In genomic region chr10:69885379-69886156, GRCh38 we compare ENCODE assay signal across 12 cellular contexts.
A peak's percentile ranks its signal among the peaks of the same experiment; 100 is the strongest.
DNase-seq lines count a peak whose midpoint lies in the region; ATAC-seq and TF ChIP-seq lines count a peak whose summit lies in the region.
"Had no signal": no experiment of that assay in that cellular context is flagged by ENCODE, and none has a peak within 500 bp of the region (broad histone marks: within the 10 kb centered on the region; RNA-seq: fewer than 3 reads in every experiment).

No MANE protein-coding gene starts in this region.

- CTCF ChIA-PET in HEK293T (lab: Yijun Ruan, JAX): no interaction called here

- DNase-seq in AG09309 (ENCODE audit: low read depth): no peak
- DNase-seq in HEK293T (ENCODE audit: extremely low spot score): peak; percentile 59
- DNase-seq in cardiac fibroblast (ENCODE audit: low read depth in 2 of 2): no peak
- peak in 1 of 3 donors; percentile 25 for DNase-seq in mucosa of descending colon
- no peak for DNase-seq in ureter (ENCODE audit: low spot score)
- DNase-seq in stimulated activated naive CD4-positive, alpha-beta T cell treated with Interleukin-2 at 50 U/mL for 16 hours (lab: John Stamatoyannopoulos, UW): no peak
- no peak for DNase-seq in NCI-H128 (lab: John Stamatoyannopoulos, UW; ENCODE audit: unreplicated experiment)
- DNase-seq: activated effector memory CD4-positive, alpha-beta T cell treated with anti-CD3 and anti-CD28 coated beads, Interleukin-2, amount 50 U/mL, for 16 hours; EL; NCI-H2081 had no signal

- H3K4me3 ChIP-seq in AG09309 (ENCODE audit: control insufficient read depth, low read depth, low read length): no peak overlapping the region
- no peak overlapping the region for H3K4me3 ChIP-seq in cardiac fibroblast (replicated peaks in 1 of 2; ENCODE audit: low read depth in 2 of 2, low read length in 2 of 2)
- H3K4me3 ChIP-seq in mucosa of descending colon: no peak overlapping the region
- H3K4me3 ChIP-seq: prostate gland had no signal

- H3K36me3 ChIP-seq in mucosa of descending colon (ENCODE audit: low read depth): no peaks in the 10 kb centered on the region
- H3K36me3 ChIP-seq: prostate gland had no signal

- POLR2A ChIA-PET in HEK293T (lab: Yijun Ruan, JAX): interaction anchor here (1.2 kb wide), 1 partner anchor 11 kb away, joined by 3 read pairs; no protein-coding TSS in a partner anchor

- intact Hi-C loops in mucosa of descending colon (cut with DNase I, micrococcal nuclease): no loop called here

- TF ChIP-seq CTCF in AG09309 (IDR thresholded peaks at IDR 0.05; ENCODE audit: control insufficient read depth, insufficient read depth, low read depth, low read length, missing control alignments): peak; percentile 35
- TF ChIP-seq CTCF in cardiac fibroblast (IDR thresholded peaks at IDR 0.05; ENCODE audit: low read depth, low read length): peak; percentile 48
- TF ChIP-seq CTCF in mucosa of descending colon (IDR thresholded peaks at IDR 0.05): peak; percentile 21

- no peak for ATAC-seq in mucosa of descending colon
- ATAC-seq in HG03342 (IDR thresholded peaks at IDR 0.05; ENCODE audit: unreplicated experiment): no peak

- peaks cover 27% of the 10 kb centered on the region for H3K4me1 ChIP-seq in mucosa of descending colon (ENCODE audit: low read depth)
- H3K4me1 ChIP-seq: prostate gland had no signal

- H3K9me3 ChIP-seq in mucosa of descending colon: no peaks in the 10 kb centered on the region
- H3K9me3 ChIP-seq: prostate gland had no signal

TF ChIP-seq in HEK293T, 16 proteins besides CTCF, POLR2A, EP300 and RAD21:
- TF ChIP-seq SP1 (IDR thresholded peaks at IDR 0.05) (no peak), NFRKB (IDR thresholded peaks at IDR 0.05) (no peak), ELF4 (IDR thresholded peaks at IDR 0.05) (no peak), LEF1 (IDR thresholded peaks at IDR 0.05; ENCODE audit: borderline replicate concordance) (no peak), FOXA1 (IDR thresholded peaks at IDR 0.05) (no peak), PKNOX1 (IDR thresholded peaks at IDR 0.05) (no peak), ZNF384 (IDR thresholded peaks at IDR 0.05) (no peak), FOXK2 (IDR thresholded peaks at IDR 0.05) (no peak), BHLHE40 (IDR thresholded peaks at IDR 0.05; ENCODE audit: borderline replicate concordance) (no peak), L3MBTL2 (conservative IDR thresholded peaks at IDR 0.05) (no peak), SUZ12 (IDR thresholded peaks at IDR 0.05) (no peak)
